ENCODE assay signal across 17 cellular contexts in genomic region chr13:52029569-52029968, GRCh38.
"Had no signal": no experiment of that assay in that cellular context is flagged by ENCODE, and none has a peak within 500 bp of the region (broad histone marks: within the 10 kb centered on the region; RNA-seq: fewer than 3 reads in every experiment).

No MANE protein-coding gene starts in this region.

- H3K27me3 ChIP-seq: cardiac muscle cell, dorsolateral prefrontal cortex, thyroid gland had no signal

- H3K27me3 Mint-ChIP-seq: activated naive CD8-positive, alpha-beta T cell treated with anti-CD3 and anti-CD28 coated beads for 36 hours; activated T-helper 17 cell treated with anti-CD3 and anti-CD28 coated beads, Interleukin-2, amount 50 U/mL, for 72 hours had no signal

- H3K9me3 ChIP-seq: thyroid gland had no signal

- ATAC-seq: activated T-helper 17 cell treated with anti-CD3 and anti-CD28 coated beads, Interleukin-2, amount 50 U/mL, for 72 hours; left lobe of liver had no signal

- H3K4me3 ChIP-seq: cardiac muscle cell, dorsolateral prefrontal cortex, thyroid gland had no signal

- H3K4me3 Mint-ChIP-seq: activated naive CD8-positive, alpha-beta T cell treated with anti-CD3 and anti-CD28 coated beads for 36 hours; activated T-helper 17 cell treated with anti-CD3 and anti-CD28 coated beads, Interleukin-2, amount 50 U/mL, for 72 hours had no signal

- H3K27ac Mint-ChIP-seq: activated naive CD8-positive, alpha-beta T cell treated with anti-CD3 and anti-CD28 coated beads for 36 hours; activated T-helper 17 cell treated with anti-CD3 and anti-CD28 coated beads, Interleukin-2, amount 50 U/mL, for 72 hours had no signal

- H3K27ac ChIP-seq: cardiac muscle cell, dorsolateral prefrontal cortex, thyroid gland, VCaP had no signal

- H3K4me1 ChIP-seq: thyroid gland had no signal

- DNase-seq: activated CD4-positive, alpha-beta T cell treated with anti-CD3 and anti-CD28 coated beads for 1 hour; activated CD4-positive, alpha-beta T cell treated with anti-CD3 and anti-CD28 coated beads, Interleukin-2, amount 50 U/mL, for 48 hours; activated naive CD4-positive, alpha-beta T cell; activated naive CD8-positive, alpha-beta T cell treated with anti-CD3 and anti-CD28 coated beads for 36 hours; amygdala; dorsolateral prefrontal cortex; erythroblast; foreskin melanocyte; hypothalamus; occipital lobe; retina; stimulated activated naive CD4-positive, alpha-beta T cell; thyroid gland had no signal
